17 cellular contexts compared by ENCODE assay signal in genomic region chr7:99210265-99210970, GRCh38. TPM values are rescaled to one million over a fixed set of nuclear protein-coding genes. Genes with fewer than 3 reads are reported as not detected.
DNase-seq lines count a peak whose midpoint lies in the region; ATAC-seq and FAIRE-seq lines count a peak whose summit lies in the region.
"Had no signal": no experiment of that assay in that cellular context is flagged by ENCODE, and none has a peak within 500 bp of the region (broad histone marks: within the 10 kb centered on the region; RNA-seq: fewer than 3 reads in every experiment).

No MANE protein-coding gene starts in this region.

- H3K27me3 ChIP-seq in small intestine (ENCODE audit: control insufficient read depth in 2 of 2, insufficient read depth in 2 of 2, low read length in 2 of 2), result no peaks in the 10 kb centered on the region

- 35 to 47% (median 36%) methylated on average over 3 of the region's 3 CpGs for WGBS in small intestine, 3 donors

- FAIRE-seq in small intestine (lab: Jason Lieb, UNC), result no peak
- FAIRE-seq: frontal cortex had no signal

- peak overlapping the region in 1 of 2 donors; percentile 80 for H3K27ac ChIP-seq in small intestine (ENCODE audit: low read depth in 1 of 2, low read length in 1 of 2)
- H3K27ac ChIP-seq: coronary artery had no signal

- DNase-seq in KBM-7, result peak; percentile 32
- peak; percentile 34 for DNase-seq in SKM-1 (lab: John Stamatoyannopoulos, UW; ENCODE audit: unreplicated experiment)
- DNase-seq in iris pigment epithelial cell (ENCODE audit: low read depth), result peak; percentile 29
- peak; percentile 82 for DNase-seq in small intestine
- no peak for DNase-seq in COR-L47 (lab: John Stamatoyannopoulos, UW)
- no peak for DNase-seq in activated CD4-positive, alpha-beta T cell treated with anti-CD3 and anti-CD28 coated beads for 4 hours
- DNase-seq: activated CD4-positive, alpha-beta T cell treated with anti-CD3 and anti-CD28 coated beads, Interleukin-2, amount 50 U/mL, for 1 hour; activated naive CD4-positive, alpha-beta T cell treated with anti-CD3 and anti-CD28 coated beads for 36 hours; kidney glomerular epithelial cell; NCI-H1092; NCI-H69; stimulated activated CD4-positive, alpha-beta T cell treated with anti-CD3 and anti-CD28 coated beads, Interleukin-4, amount 100 ng/mL, for 24 hours; SW 1271 had no signal

- H3K36me3 ChIP-seq in small intestine (ENCODE audit: control insufficient read depth in 2 of 2, insufficient read depth in 2 of 2, low read length in 2 of 2), result no peaks in the 10 kb centered on the region

- in situ Hi-C loops in KBM-7 (cut with MboI; ENCODE audit: low pct_unique_long_range_greater_than_20kb, low sequenced_read_pairs), result no loop called here

- ATAC-seq in HG02885 (IDR thresholded peaks at IDR 0.05; ENCODE audit: poor library complexity, unreplicated experiment), result no peak
- no peak for ATAC-seq in HG03469 (IDR thresholded peaks at IDR 0.05; ENCODE audit: unreplicated experiment)

- H3K4me3 ChIP-seq in small intestine (ENCODE audit: low read depth in 1 of 2, low read length in 2 of 2), result no peak overlapping the region
- H3K4me3 ChIP-seq: coronary artery had no signal

- peaks cover 0 to 7% of the 10 kb centered on the region in 2 donors for H3K4me1 ChIP-seq in small intestine (ENCODE audit: control insufficient read depth in 2 of 2, insufficient read depth in 1 of 2, low read depth in 1 of 2, low read length in 1 of 2)

- H3K9me3 ChIP-seq in small intestine (ENCODE audit: control insufficient read depth, low read depth), result no peaks in the 10 kb centered on the region

RNA-seq across cellular contexts. Expression of gene KPNA7, which starts 2.5 kb away (rescaled TPM):
- polyA plus RNA-seq in small intestine, result under 1 TPM in 2 of 3 donors, not detected in 1; 0.04 to 0.54 TPM

Comparison
In these comparisons a context has a peak if more than half of its experiments do, and no peak if none do; other contexts are left out.
1. DNase-seq: peak in KBM-7 (single experiment), SKM-1 (single experiment), iris pigment epithelial cell (single experiment) and small intestine (single experiment); none in COR-L47 (single experiment) and activated CD4-positive, alpha-beta T cell treated with anti-CD3 and anti-CD28 coated beads for 4 hours (0 of 2).